ENCODE assay signal across 15 cellular contexts in the genomic region with DNA sequence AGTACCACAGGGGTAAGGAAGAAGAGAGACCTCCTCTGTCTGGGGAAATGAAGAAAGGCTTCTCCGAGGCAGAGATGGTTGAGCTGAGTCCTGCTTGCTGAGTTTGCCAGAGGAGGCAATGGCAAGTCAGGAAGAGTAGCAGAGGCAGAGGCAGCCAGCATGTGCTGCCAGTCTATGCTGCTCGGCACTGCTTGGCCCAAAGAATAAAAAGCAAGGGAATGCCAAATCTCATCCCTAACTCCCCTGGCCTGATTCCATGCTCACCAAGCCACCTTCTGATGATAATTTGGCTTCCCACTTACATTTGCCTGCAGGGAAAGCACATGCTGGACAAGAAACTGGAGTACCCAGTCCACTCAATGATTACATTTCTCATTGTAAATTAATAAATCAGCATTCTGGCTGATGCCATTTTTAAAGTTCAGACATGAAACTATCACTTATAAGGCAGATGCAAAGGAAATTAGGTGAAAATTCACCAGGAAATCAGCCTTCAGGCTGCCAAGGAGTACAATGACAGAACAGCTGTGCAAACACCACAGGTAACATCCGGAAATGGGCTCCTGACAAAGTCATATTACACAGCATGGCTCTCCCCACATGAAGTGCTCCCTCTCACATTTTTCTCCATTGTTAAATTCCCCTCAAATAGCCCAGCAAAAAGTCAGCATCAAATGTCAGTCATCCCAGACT.
A peak's percentile ranks its signal among the peaks of the same experiment; 100 is the strongest.
DNase-seq lines count a peak whose midpoint lies in the region; ATAC-seq and TF ChIP-seq lines count a peak whose summit lies in the region.
"Had no signal": no experiment of that assay in that cellular context is flagged by ENCODE, and none has a peak within 500 bp of the region (broad histone marks: within the 10 kb centered on the region; RNA-seq: fewer than 3 reads in every experiment).

No MANE protein-coding gene starts in this region.

- H3K9me3 ChIP-seq in vagina = no peaks in the 10 kb centered on the region

- no peaks in the 10 kb centered on the region for H3K36me3 ChIP-seq in vagina
- H3K36me3 ChIP-seq: neural progenitor cell had no signal

- H3K4me1 ChIP-seq in vagina = no peaks in the 10 kb centered on the region

- H3K27ac ChIP-seq in vagina (no peak overlapping the region), coronary artery (no peak overlapping the region)
- H3K27ac ChIP-seq: neural progenitor cell had no signal

- no peak for ATAC-seq in HG02885 (IDR thresholded peaks at IDR 0.05; ENCODE audit: poor library complexity, unreplicated experiment)
- ATAC-seq: T-cell had no signal

- TF ChIP-seq CTCF in vagina (IDR thresholded peaks at IDR 0.05) (no peak), coronary artery (IDR thresholded peaks at IDR 0.05) (no peak)

- intact Hi-C loops in vagina (cut with DNase I) = no loop called here

- H3K4me3 ChIP-seq in vagina (no peak overlapping the region), coronary artery (no peak overlapping the region)
- H3K4me3 ChIP-seq: neural progenitor cell had no signal

- DNase-seq in DMS153 treated with DMSO at 0.1 percent for 48 hours (lab: John Stamatoyannopoulos, UW; ENCODE audit: unreplicated experiment) = peak; percentile 98
- DNase-seq in NCI-H146 (lab: John Stamatoyannopoulos, UW) = peak; percentile 98
- peak; percentile 91 for DNase-seq in NCI-H345 treated with DMSO at 0.1 percent for 48 hours (lab: John Stamatoyannopoulos, UW; ENCODE audit: unreplicated experiment)
- peak; percentile 92 for DNase-seq in cerebellar cortex (ENCODE audit: low spot score)
- DNase-seq in T-helper 1 cell = no peak
- no peak for DNase-seq in vagina (ENCODE audit: extremely low spot score in 2 of 2)
- no peak for DNase-seq in coronary artery (ENCODE audit: low spot score)
- DNase-seq: activated B cell treated with CpG ODN at 0.5 μM for 24 hours; CD4-positive, CD25-positive, alpha-beta regulatory T cell; midbrain; NCI-H526 treated with DMSO at 0.1 percent for 48 hours; stimulated activated CD4-positive, alpha-beta T cell treated with anti-CD3 and anti-CD28 coated beads, Interleukin-1b, Interleukin-23, amount 100 ng/mL, for 48 hours; T-cell had no signal

- no peaks in the 10 kb centered on the region for H3K27me3 ChIP-seq in vagina
- H3K27me3 ChIP-seq: neural progenitor cell had no signal

- TF ChIP-seq POLR2A in vagina (IDR thresholded peaks at IDR 0.05) = no peak

Comparison
In these comparisons a context has a peak if more than half of its experiments do, and no peak if none do; other contexts are left out.
1. DNase-seq: peak in DMS153 treated with DMSO at 0.1 percent for 48 hours (single experiment), NCI-H146 (single experiment), NCI-H345 treated with DMSO at 0.1 percent for 48 hours (single experiment) and cerebellar cortex (single experiment); none in T-helper 1 cell (0 of 5), vagina (0 of 2) and coronary artery (single experiment).